ENCODE assay signal across 15 cellular contexts in the genomic region with DNA sequence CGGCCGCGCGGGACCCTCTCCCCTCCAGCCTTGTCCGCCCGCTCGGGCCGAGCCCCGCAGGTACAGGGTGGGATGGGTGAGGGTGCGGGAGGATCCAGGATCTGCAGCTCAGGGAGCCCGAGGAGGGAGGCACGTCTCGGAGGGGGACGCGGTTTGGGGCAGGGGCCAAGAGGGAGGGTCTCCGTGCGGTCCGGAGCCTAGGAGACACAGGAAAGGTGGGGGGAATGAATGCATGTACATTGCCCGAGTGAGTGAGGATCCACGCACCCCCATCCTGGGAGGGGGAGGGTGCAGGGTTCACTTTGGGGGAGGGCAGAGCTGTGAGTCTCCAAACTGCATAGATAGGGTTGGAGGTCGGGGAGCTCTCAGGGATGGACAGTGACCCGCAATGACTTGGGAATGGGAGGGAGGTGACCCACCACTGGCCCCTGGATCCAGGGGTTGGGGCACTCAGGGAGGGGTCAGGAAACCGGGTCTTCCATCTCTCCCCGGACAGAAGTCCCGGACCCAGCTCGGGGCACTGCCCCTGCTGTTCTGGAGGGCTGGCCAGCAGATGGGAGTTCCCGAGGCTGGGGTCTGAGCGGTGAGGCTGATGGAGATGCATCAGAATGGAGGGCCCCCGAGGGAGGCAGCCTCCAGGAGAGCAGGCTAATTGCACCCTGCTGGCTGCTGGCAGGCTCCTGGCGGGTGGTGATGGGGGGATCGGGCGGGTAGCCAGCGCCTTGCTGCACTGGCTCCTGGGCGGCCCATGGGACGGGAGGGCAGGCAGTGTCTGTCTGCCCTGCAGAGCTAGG. TPM values are rescaled to one million over a fixed set of nuclear protein-coding genes. Genes with fewer than 3 reads are reported as not detected.
DNase-seq lines count a peak whose midpoint lies in the region; ATAC-seq and TF ChIP-seq lines count a peak whose summit lies in the region.
"Had no signal": no experiment of that assay in that cellular context is flagged by ENCODE, and none has a peak within 500 bp of the region (broad histone marks: within the 10 kb centered on the region; RNA-seq: fewer than 3 reads in every experiment).

No MANE protein-coding gene starts in this region.

- TF ChIP-seq EP300 in SK-N-SH (IDR thresholded peaks at IDR 0.05; ENCODE audit: borderline replicate concordance in 1 of 2, low read depth in 1 of 2, low read length in 1 of 2) = no peak

- H3K27me3 ChIP-seq in SK-N-SH (ENCODE audit: insufficient read depth) = 0 out of 2 replicates have a peak, but pooled peaks cover 4% of the 10 kb centered on the region
- H3K27me3 ChIP-seq in NT2/D1 (ENCODE audit: insufficient read depth, insufficient read length) = peaks cover 4% of the 10 kb centered on the region

- no peaks in the 10 kb centered on the region for H3K9me2 ChIP-seq in SK-N-SH

- TF ChIP-seq CTCF in SK-N-SH (IDR thresholded peaks at IDR 0.05) (no peak), retinal pigment epithelial cell (conservative IDR thresholded peaks at IDR 0.05; ENCODE audit: low read depth, low read length) (no peak)

- CTCF ChIA-PET in SK-N-SH (lab: Yijun Ruan, JAX) = interaction anchor here (0.5 to 4.3 kb wide), 7 partner anchors 10 to 500 kb away, joined by 3 to 41 read pairs (median 4); no protein-coding TSS in a partner anchor

- H3K9me3 ChIP-seq in SK-N-SH (no peaks in the 10 kb centered on the region), NT2/D1 (ENCODE audit: insufficient read depth, low read length) (no peaks in the 10 kb centered on the region)
- H3K9me3 ChIP-seq: gastrocnemius medialis had no signal

- no peak overlapping the region for H3K27ac ChIP-seq in SK-N-SH (ENCODE audit: low read depth in 2 of 2, low read length in 1 of 2)
- H3K27ac ChIP-seq: gastrocnemius medialis had no signal

- no peaks in the 10 kb centered on the region for H3F3A ChIP-seq in SK-N-SH (replicated peaks; ENCODE audit: insufficient read depth)

- DNase-seq in SK-N-SH (peak; percentile 90), NT2/D1 (ENCODE audit: low read depth, low spot score) (no peak), retinal pigment epithelial cell (ENCODE audit: low read depth) (no peak), T1000 (lab: John Stamatoyannopoulos, UW) (no peak), NCI-H226 (no peak)
- DNase-seq: ACHN; activated CD4-positive, alpha-beta T cell treated with anti-CD3 and anti-CD28 coated beads for 36 hours; activated gamma-delta T cell; gastrocnemius medialis; NCI-H510A treated with DMSO at 0.1 percent for 48 hours; SIG-M5; stimulated activated CD8-positive, alpha-beta memory T cell treated with anti-CD3 and anti-CD28 coated beads, Interleukin-4, amount 100 ng/mL, for 48 hours had no signal

- no peaks in the 10 kb centered on the region for H4K20me1 ChIP-seq in SK-N-SH (ENCODE audit: insufficient read depth)

- WGBS in SK-N-SH (ENCODE audit: low lambda C conversion rate) = 8% methylated on average over 19 of the region's 35 CpGs

- H3K36me3 ChIP-seq in SK-N-SH (replicated peaks in 1 of 2; ENCODE audit: control insufficient read depth in 1 of 2, insufficient read depth in 2 of 2, low read length in 1 of 2) = no peaks in the 10 kb centered on the region
- H3K36me3 ChIP-seq in NT2/D1 (ENCODE audit: insufficient read depth, insufficient read length, low read length) = no peaks in the 10 kb centered on the region
- H3K36me3 ChIP-seq: gastrocnemius medialis had no signal

- H3K9ac ChIP-seq in SK-N-SH (peak overlapping the region; percentile 30; the same call in 1 of the 2 replicates), NT2/D1 (ENCODE audit: insufficient read length, low read depth) (peak overlapping the region; percentile 88)

- H3K4me2 ChIP-seq in SK-N-SH = peak overlapping the region; percentile 86

- ATAC-seq in SK-N-SH treated with all-trans-retinoic acid at 6 μM for 48 hours (no peak), HG02938 (IDR thresholded peaks at IDR 0.05; ENCODE audit: unreplicated experiment) (no peak)
- ATAC-seq: activated CD4-positive, alpha-beta T cell treated with anti-CD3 and anti-CD28 coated beads for 36 hours; gastrocnemius medialis had no signal

- no peaks in the 10 kb centered on the region for H3K79me2 ChIP-seq in SK-N-SH (ENCODE audit: insufficient read depth)

- 0 out of 2 replicates have a peak overlapping the region, but pooled peaks have one; percentile 41 for H2AFZ ChIP-seq in SK-N-SH (ENCODE audit: low read depth)

- TF ChIP-seq RAD21 in SK-N-SH (IDR thresholded peaks at IDR 0.05; ENCODE audit: low read length) = no peak

- H3K4me3 ChIP-seq in SK-N-SH (ENCODE audit: low read depth in 2 of 2, low read length in 1 of 2) (peak overlapping the region; percentile 67 to 68), NT2/D1 (ENCODE audit: insufficient read length, low read depth) (peak overlapping the region; percentile 76), iPS-11a (ENCODE audit: low read depth, low read length) (peak overlapping the region; percentile 22), retinal pigment epithelial cell (ENCODE audit: low read length) (peak overlapping the region; percentile 37)
- H3K4me3 ChIP-seq: gastrocnemius medialis had no signal

- POLR2A ChIA-PET in SK-N-SH (lab: Yijun Ruan, JAX) = interaction anchor here (0.5 kb wide), 1 partner anchor 100 kb away, joined by 3 read pairs; no protein-coding TSS in a partner anchor

- H3K4me1 ChIP-seq in SK-N-SH (ENCODE audit: control insufficient read depth in 1 of 2, insufficient read depth in 2 of 2, low read depth in 1 of 2, low read length in 1 of 2) (peaks cover 0 to 13% of the 10 kb centered on the region in 2 experiments; a peak in 2 of 4 replicates), NT2/D1 (ENCODE audit: insufficient read depth, insufficient read length) (peaks cover 22% of the 10 kb centered on the region)
- H3K4me1 ChIP-seq: gastrocnemius medialis had no signal

TF ChIP-seq in SK-N-SH, 30 proteins besides CTCF, POLR2A, EP300 and RAD21:
- TF ChIP-seq, protein P1, sequence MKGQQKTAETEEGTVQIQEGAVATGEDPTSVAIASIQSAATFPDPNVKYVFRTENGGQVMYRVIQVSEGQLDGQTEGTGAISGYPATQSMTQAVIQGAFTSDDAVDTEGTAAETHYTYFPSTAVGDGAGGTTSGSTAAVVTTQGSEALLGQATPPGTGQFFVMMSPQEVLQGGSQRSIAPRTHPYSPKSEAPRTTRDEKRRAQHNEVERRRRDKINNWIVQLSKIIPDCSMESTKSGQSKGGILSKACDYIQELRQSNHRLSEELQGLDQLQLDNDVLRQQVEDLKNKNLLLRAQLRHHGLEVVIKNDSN (IDR thresholded peaks at IDR 0.05; ENCODE audit: borderline replicate concordance, low read depth) = no peak
- TF ChIP-seq FOXJ3 (CRISPR knock-in tag; IDR thresholded peaks at IDR 0.05) (0 out of 2 replicates have a peak, but pooled peaks have one; percentile 17), MXI1 (IDR thresholded peaks at IDR 0.05; ENCODE audit: low read depth, low read length) (0 out of 2 replicates have a peak, but pooled peaks have one; percentile 9)

TF ChIP-seq in SK-N-SH treated with all-trans-retinoic acid at 6 μM for 48 hours, 23 proteins besides CTCF, POLR2A, EP300 and RAD21:
- TF ChIP-seq ARNTL (CRISPR knock-in tag; IDR thresholded peaks at IDR 0.05; ENCODE audit: borderline replicate concordance, low read depth) = no peak
- TF ChIP-seq BACH2 (CRISPR knock-in tag; IDR thresholded peaks at IDR 0.05; ENCODE audit: borderline replicate concordance) = no peak
- TF ChIP-seq, protein P2, sequence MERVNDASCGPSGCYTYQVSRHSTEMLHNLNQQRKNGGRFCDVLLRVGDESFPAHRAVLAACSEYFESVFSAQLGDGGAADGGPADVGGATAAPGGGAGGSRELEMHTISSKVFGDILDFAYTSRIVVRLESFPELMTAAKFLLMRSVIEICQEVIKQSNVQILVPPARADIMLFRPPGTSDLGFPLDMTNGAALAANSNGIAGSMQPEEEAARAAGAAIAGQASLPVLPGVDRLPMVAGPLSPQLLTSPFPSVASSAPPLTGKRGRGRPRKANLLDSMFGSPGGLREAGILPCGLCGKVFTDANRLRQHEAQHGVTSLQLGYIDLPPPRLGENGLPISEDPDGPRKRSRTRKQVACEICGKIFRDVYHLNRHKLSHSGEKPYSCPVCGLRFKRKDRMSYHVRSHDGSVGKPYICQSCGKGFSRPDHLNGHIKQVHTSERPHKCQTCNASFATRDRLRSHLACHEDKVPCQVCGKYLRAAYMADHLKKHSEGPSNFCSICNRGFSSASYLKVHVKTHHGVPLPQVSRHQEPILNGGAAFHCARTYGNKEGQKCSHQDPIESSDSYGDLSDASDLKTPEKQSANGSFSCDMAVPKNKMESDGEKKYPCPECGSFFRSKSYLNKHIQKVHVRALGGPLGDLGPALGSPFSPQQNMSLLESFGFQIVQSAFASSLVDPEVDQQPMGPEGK (CRISPR knock-in tag; IDR thresholded peaks at IDR 0.05; ENCODE audit: borderline replicate concordance) = no peak
- no peak for TF ChIP-seq GLIS3 (CRISPR knock-in tag; IDR thresholded peaks at IDR 0.05)
- no peak for TF ChIP-seq OSR1 (CRISPR knock-in tag; IDR thresholded peaks at IDR 0.05)
- no peak for TF ChIP-seq TOX (CRISPR knock-in tag; IDR thresholded peaks at IDR 0.05; ENCODE audit: borderline replicate concordance)
TF ChIP-seq in SK-N-SH treated with all-trans-retinoic acid at 6 μM for 48 hours: peak in this region for 0.

RNA-seq across cellular contexts. Expression of a gene that starts 0.5 kb away (rescaled TPM):
- 2.7 and 3.6 TPM in 2 replicates for polyA plus RNA-seq in SK-N-SH (2012; rRNA removed)
- 1.6 and 2.7 TPM in 2 replicates for polyA plus RNA-seq in SK-N-SH (2012; cell fraction: cytosol; rRNA removed)
- 3.2 and 4.4 TPM in 2 replicates for polyA plus RNA-seq in SK-N-SH (2012; cell fraction: nucleus; rRNA removed)

RNA-seq across cellular contexts. Expression of a gene that starts 34.6 kb away (rescaled TPM):
- 157 and 231 TPM in 2 replicates for polyA plus RNA-seq in SK-N-SH (2012; rRNA removed)
- 136 and 171 TPM in 2 replicates for polyA plus RNA-seq in SK-N-SH (2012; cell fraction: cytosol; rRNA removed)
- 162 and 202 TPM in 2 replicates for polyA plus RNA-seq in SK-N-SH (2012; cell fraction: nucleus; rRNA removed)

RNA-seq across cellular contexts. Expression of a gene that starts 40.5 kb away (rescaled TPM):
- 5.5 and 6.3 TPM in 2 replicates for polyA plus RNA-seq in SK-N-SH (2012; rRNA removed)
- 3.9 and 4.9 TPM in 2 replicates for polyA plus RNA-seq in SK-N-SH (2012; cell fraction: cytosol; rRNA removed)
- polyA plus RNA-seq in SK-N-SH (2012; cell fraction: nucleus; rRNA removed) = 14.9 and 22.3 TPM in 2 replicates

Comparison
In these comparisons a context has a peak if more than half of its experiments do, and no peak if none do; other contexts are left out.
1. H3K4me3 ChIP-seq: peak in every context shown above with its lines; median percentile 76 in NT2/D1; 68 in SK-N-SH; 37 in retinal pigment epithelial cell; 22 in iPS-11a.